In the genomic region with DNA sequence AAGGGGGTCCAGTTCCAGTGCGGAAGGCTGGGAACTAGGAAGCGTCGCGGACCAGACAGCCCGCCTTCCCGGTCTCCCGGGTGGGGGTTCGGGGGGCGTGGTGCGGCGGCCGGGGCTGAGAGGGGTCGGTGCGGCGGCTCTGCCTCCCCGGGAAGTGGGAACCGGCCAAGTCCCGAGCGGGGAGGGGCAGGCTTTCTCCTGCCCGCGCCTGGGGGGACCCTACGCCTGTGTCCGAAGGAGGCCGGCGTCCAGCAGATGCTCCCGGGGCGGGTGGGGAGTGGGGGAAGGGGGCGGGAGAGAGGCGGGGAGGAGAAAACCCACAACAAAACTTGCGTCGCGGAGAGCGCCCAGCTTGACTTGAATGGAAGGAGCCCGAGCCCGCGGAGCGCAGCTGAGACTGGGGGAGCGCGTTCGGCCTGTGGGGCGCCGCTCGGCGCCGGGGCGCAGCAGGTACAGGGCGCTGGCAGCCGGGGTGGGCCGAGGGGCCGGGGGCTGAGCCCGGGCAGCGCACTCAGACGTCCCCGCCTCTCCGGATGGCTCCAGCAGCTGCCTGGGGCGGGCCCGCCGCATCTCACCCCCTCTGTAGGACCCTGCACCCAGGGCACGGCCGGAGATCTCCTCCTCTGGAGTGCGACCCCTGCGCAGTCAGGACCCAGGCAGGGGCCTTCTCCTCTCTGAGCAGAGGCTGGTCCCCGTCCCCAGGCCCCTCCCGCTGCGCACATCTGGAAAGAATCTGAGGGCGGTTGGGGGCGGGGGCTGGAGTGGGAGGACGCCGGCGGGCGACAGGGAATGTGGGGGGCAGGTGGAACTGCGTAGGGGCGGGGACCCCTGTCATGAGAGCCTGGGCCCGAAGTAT, we compare ENCODE assay signal across 9 cellular contexts. TPM values are rescaled to one million over a fixed set of nuclear protein-coding genes. Genes with fewer than 3 reads are reported as not detected.
DNase-seq lines count a peak whose midpoint lies in the region; ATAC-seq, FAIRE-seq and TF ChIP-seq lines count a peak whose summit lies in the region.
"Had no signal": no experiment of that assay in that cellular context is flagged by ENCODE, and none has a peak within 500 bp of the region (broad histone marks: within the 10 kb centered on the region; RNA-seq: fewer than 3 reads in every experiment).

A gene with protein sequence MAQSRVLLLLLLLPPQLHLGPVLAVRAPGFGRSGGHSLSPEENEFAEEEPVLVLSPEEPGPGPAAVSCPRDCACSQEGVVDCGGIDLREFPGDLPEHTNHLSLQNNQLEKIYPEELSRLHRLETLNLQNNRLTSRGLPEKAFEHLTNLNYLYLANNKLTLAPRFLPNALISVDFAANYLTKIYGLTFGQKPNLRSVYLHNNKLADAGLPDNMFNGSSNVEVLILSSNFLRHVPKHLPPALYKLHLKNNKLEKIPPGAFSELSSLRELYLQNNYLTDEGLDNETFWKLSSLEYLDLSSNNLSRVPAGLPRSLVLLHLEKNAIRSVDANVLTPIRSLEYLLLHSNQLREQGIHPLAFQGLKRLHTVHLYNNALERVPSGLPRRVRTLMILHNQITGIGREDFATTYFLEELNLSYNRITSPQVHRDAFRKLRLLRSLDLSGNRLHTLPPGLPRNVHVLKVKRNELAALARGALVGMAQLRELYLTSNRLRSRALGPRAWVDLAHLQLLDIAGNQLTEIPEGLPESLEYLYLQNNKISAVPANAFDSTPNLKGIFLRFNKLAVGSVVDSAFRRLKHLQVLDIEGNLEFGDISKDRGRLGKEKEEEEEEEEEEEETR (plus strand): TSS at position 355 of the 856 bp plus-strand sequence. CDS start 7,643 bp downstream, outside the sequence.

- H4K91ac ChIP-seq in trophoblast cell (ENCODE audit: low read depth, low read length): no peak within 1 kb of the TSS

- ATAC-seq in GM21786 (IDR thresholded peaks at IDR 0.05; ENCODE audit: unreplicated experiment): no peak
- ATAC-seq in GM19023 (IDR thresholded peaks at IDR 0.05; ENCODE audit: unreplicated experiment): no peak

- no peak within 1 kb of the TSS for H2AK5ac ChIP-seq in trophoblast cell (ENCODE audit: low read length)

- no CpG with 5 or more reads among the region's 74 CpGs for WGBS in trophoblast cell (ENCODE audit: extremely low coverage, insufficient coverage, insufficient read length)

- no peaks in the 10 kb centered on the region for H3K79me1 ChIP-seq in trophoblast cell (ENCODE audit: low read length)

- H3K9ac ChIP-seq in trophoblast cell (ENCODE audit: low read length): no peak within 1 kb of the TSS

- H3K4me1 ChIP-seq in trophoblast cell (ENCODE audit: control insufficient read depth in 1 of 2, insufficient read depth in 2 of 2, low read length in 2 of 2): peaks cover 8 to 9% of the 10 kb centered on the region in 2 experiments

- peak within 1 kb of the TSS; percentile 71 for H3K4me2 ChIP-seq in trophoblast cell (ENCODE audit: low read length)

- H2BK120ac ChIP-seq in trophoblast cell (ENCODE audit: insufficient read depth, low read length, poor library complexity): no peak within 1 kb of the TSS

- H3K79me2 ChIP-seq in trophoblast cell (ENCODE audit: control insufficient read depth, insufficient read depth, low read length, poor library complexity): no peaks in the 10 kb centered on the region

- H3K36me3 ChIP-seq in trophoblast cell (ENCODE audit: control insufficient read depth in 1 of 2, insufficient read depth in 2 of 2, low read length in 2 of 2): no peaks in the 10 kb centered on the region

- no peak within 1 kb of the TSS for H4K8ac ChIP-seq in trophoblast cell (ENCODE audit: low read depth, low read length)

- TF ChIP-seq CTCF in GM13976 (IDR thresholded peaks at IDR 0.05; ENCODE audit: borderline replicate concordance, control extremely low read depth, extremely low read depth, insufficient read depth, missing control alignments): no peak
- no peak for TF ChIP-seq CTCF in VCaP (conservative IDR thresholded peaks at IDR 0.05)

- peaks cover 47% of the 10 kb centered on the region for H3K27me3 ChIP-seq in trophoblast cell (ENCODE audit: insufficient read depth, low read length)

- intact Hi-C loops in cardiac septum (cut with DNase I): loop anchor here (5.0 kb wide), 1 partner anchor 60 kb away; no protein-coding TSS in a partner anchor

- no peak within 1 kb of the TSS for H3K4ac ChIP-seq in trophoblast cell (ENCODE audit: low read depth, low read length)

- no peak within 1 kb of the TSS for H2AFZ ChIP-seq in trophoblast cell (ENCODE audit: insufficient read depth, low read length, poor library complexity)

- no peak within 1 kb of the TSS for H3K14ac ChIP-seq in trophoblast cell (ENCODE audit: low read length)

- H3K23ac ChIP-seq in trophoblast cell (ENCODE audit: low read length): no peak within 1 kb of the TSS

- in situ Hi-C loops in GM13976 (cut with MboI; ENCODE audit: low sequenced_read_pairs, unreplicated experiment): no loop called here

- FAIRE-seq in RCC 7860 (lab: Jason Lieb, UNC): no peak

- H2BK12ac ChIP-seq in trophoblast cell (ENCODE audit: low read length): no peak within 1 kb of the TSS

- H3K27ac ChIP-seq in VCaP (peak within 1 kb of the TSS; percentile 37; the same call in 1 of the 2 replicates), trophoblast cell (ENCODE audit: low read depth, low read length) (no peak within 1 kb of the TSS)
- H3K27ac ChIP-seq: epithelial cell of prostate had no signal

- peaks cover 7% of the 10 kb centered on the region for H3K9me3 ChIP-seq in trophoblast cell (ENCODE audit: insufficient read depth, low read depth, low read length)

- no peak within 1 kb of the TSS for H4K12ac ChIP-seq in trophoblast cell (ENCODE audit: low read depth, low read length)

- DNase-seq in GM13976 (ENCODE audit: low spot score): peak; percentile 55
- peak; percentile 71 for DNase-seq in cardiac septum (ENCODE audit: low spot score)
- no peak for DNase-seq in trophoblast cell
- DNase-seq in RCC 7860 (ENCODE audit: low spot score): no peak
- no peak for DNase-seq in NOMO-1 treated with dmso at 0.1 percent for 144 hours (lab: John Stamatoyannopoulos, UW; ENCODE audit: unreplicated experiment)

- peak within 1 kb of the TSS; percentile 35 for H3K4me3 ChIP-seq in trophoblast cell (ENCODE audit: low read depth, low read length)

- no peak within 1 kb of the TSS for H2BK5ac ChIP-seq in trophoblast cell (ENCODE audit: low read depth, low read length, poor library complexity)

- H3K18ac ChIP-seq in trophoblast cell (ENCODE audit: low read length): no peak within 1 kb of the TSS

RNA-seq across cellular contexts. Expression of the gene that starts here (rescaled TPM):
- total RNA-seq in cardiac septum: 19.4 TPM
- 0.14 and 0.17 TPM in 2 replicates for polyA plus RNA-seq in trophoblast cell (2013)

Comparison
In these comparisons a context has a peak if more than half of its experiments do, and no peak if none do; other contexts are left out.
1. DNase-seq: peak in GM13976 (single experiment) and cardiac septum (single experiment); none in trophoblast cell (0 of 2), RCC 7860 (single experiment) and NOMO-1 treated with dmso at 0.1 percent for 144 hours (single experiment).